11 cellular contexts compared by ENCODE assay signal in genomic region chr6:137241481-137242011, GRCh38. TPM values are rescaled to one million over a fixed set of nuclear protein-coding genes. Genes with fewer than 3 reads are reported as not detected.
A peak's percentile ranks its signal among the peaks of the same experiment; 100 is the strongest.
DNase-seq lines count a peak whose midpoint lies in the region; ATAC-seq and TF ChIP-seq lines count a peak whose summit lies in the region.
"Had no signal": no experiment of that assay in that cellular context is flagged by ENCODE, and none has a peak within 500 bp of the region (broad histone marks: within the 10 kb centered on the region; RNA-seq: fewer than 3 reads in every experiment).

No MANE protein-coding gene starts in this region.

- no peaks in the 10 kb centered on the region for H3K36me3 ChIP-seq in ovary

- no peaks in the 10 kb centered on the region for H3K9me3 ChIP-seq in ovary

- H3K27me3 Mint-ChIP-seq in activated T-helper 17 cell treated with anti-CD3 and anti-CD28 coated beads, Interleukin-2, amount 50 U/mL, for 72 hours = no peaks in the 10 kb centered on the region

- whole genome bisulfite sequencing in ovary, 3 donors = 34 to 39% (median 35%) methylated on average over 3 of the region's 3 CpGs

- H3K36me3 Mint-ChIP-seq in activated T-helper 17 cell treated with anti-CD3 and anti-CD28 coated beads, Interleukin-2, amount 50 U/mL, for 72 hours (ENCODE audit: low read depth) = no peaks in the 10 kb centered on the region

- in situ Hi-C loops in Caki2 (cut with HindIII; ENCODE audit: low pct_unique_long_range_greater_than_20kb, low sequenced_read_pairs) = no loop called here

- no peak overlapping the region for H3K4me3 ChIP-seq in ovary

- H3K4me1 Mint-ChIP-seq in activated T-helper 17 cell treated with anti-CD3 and anti-CD28 coated beads, Interleukin-2, amount 50 U/mL, for 72 hours = no peaks in the 10 kb centered on the region

- intact Hi-C loops in sciatic nerve (cut with DNase I) (no loop called here), ovary (cut with DNase I) (no loop called here)

- no peak overlapping the region for H3K27ac Mint-ChIP-seq in activated T-helper 17 cell treated with anti-CD3 and anti-CD28 coated beads, Interleukin-2, amount 50 U/mL, for 72 hours

- TF ChIP-seq EP300 in ovary (IDR thresholded peaks at IDR 0.05) = no peak

- no peak overlapping the region for H3K4me3 Mint-ChIP-seq in activated T-helper 17 cell treated with anti-CD3 and anti-CD28 coated beads, Interleukin-2, amount 50 U/mL, for 72 hours

- peak; percentile 43 for ATAC-seq in activated T-helper 17 cell treated with anti-CD3 and anti-CD28 coated beads, Interleukin-2, amount 50 U/mL, for 72 hours (replicated peaks)
- ATAC-seq in foreskin keratinocyte (no peak), sciatic nerve (peak; percentile 22), GM19452 (IDR thresholded peaks at IDR 0.05; ENCODE audit: unreplicated experiment) (no peak)

- peak; percentile 39 for DNase-seq in Caki2 (ENCODE audit: low read depth)
- DNase-seq in foreskin keratinocyte = peak in 1 of 2 donors; percentile 70
- no peak for DNase-seq in sciatic nerve (ENCODE audit: low spot score)
- no peak for DNase-seq in NK-92 (lab: John Stamatoyannopoulos, UW; ENCODE audit: unreplicated experiment)
- no peak for DNase-seq in NCI-H128 (lab: John Stamatoyannopoulos, UW; ENCODE audit: unreplicated experiment)
- no peak for DNase-seq in ovary
- DNase-seq: activated naive CD4-positive, alpha-beta T cell; glutamatergic neuron; NCI-H1436 had no signal

- H3K27me3 ChIP-seq in foreskin keratinocyte = no peaks in the 10 kb centered on the region
- H3K27me3 ChIP-seq in ovary = no peaks in the 10 kb centered on the region

- peaks cover 39% of the 10 kb centered on the region for H3K4me1 ChIP-seq in foreskin keratinocyte
- no peaks in the 10 kb centered on the region for H3K4me1 ChIP-seq in ovary (ENCODE audit: insufficient read depth)

- H3K27ac ChIP-seq in foreskin keratinocyte (peak overlapping the region; percentile 49), ovary (no peak overlapping the region)

- no peak for TF ChIP-seq POLR2A in ovary (IDR thresholded peaks at IDR 0.05)

- TF ChIP-seq CTCF in foreskin keratinocyte (conservative IDR thresholded peaks at IDR 0.05) (no peak), ovary (IDR thresholded peaks at IDR 0.05) (no peak)

- H3K9me3 Mint-ChIP-seq in activated T-helper 17 cell treated with anti-CD3 and anti-CD28 coated beads, Interleukin-2, amount 50 U/mL, for 72 hours = peaks cover 6% of the 10 kb centered on the region

RNA-seq across cellular contexts. Expression of gene IFNGR1, which starts 22.4 kb away (rescaled TPM):
- 51.9 and 58.4 TPM in 2 replicates for total RNA-seq in Caki2 (2014; rRNA removed; shearing (Covaris generic); ENCODE audit: low replicate concordance)
- 10 to 100 TPM; 20.9 to 26.9 TPM for total RNA-seq in activated T-helper 17 cell treated with anti-CD3 and anti-CD28 coated beads, Interleukin-2, amount 50 U/mL, for 72 hours
- 46.3 and 48.2 TPM in 2 replicates for total RNA-seq in foreskin keratinocyte
- polyA plus RNA-seq in foreskin keratinocyte = 27.4 and 31.6 TPM in 2 replicates
- total RNA-seq in sciatic nerve = 95.2 TPM
- 10 to 100 TPM; 37.1 to 95.2 (median 52.5) TPM for total RNA-seq in ovary
- polyA plus RNA-seq in ovary = 10 to 100 TPM; 55.5 to 62.9 TPM

Comparison
In these comparisons a context has a peak if more than half of its experiments do, and no peak if none do; other contexts are left out.
1. ATAC-seq: peak in activated T-helper 17 cell treated with anti-CD3 and anti-CD28 coated beads, Interleukin-2, amount 50 U/mL, for 72 hours (single experiment) and sciatic nerve (single experiment); none in foreskin keratinocyte (single experiment) and GM19452 (single experiment).